Comparison of ENCODE assay signal across 17 cellular contexts in genomic region chr14:100051103-100051502, GRCh38.
"Had no signal": no experiment of that assay in that cellular context is flagged by ENCODE, and none has a peak within 500 bp of the region (broad histone marks: within the 10 kb centered on the region; RNA-seq: fewer than 3 reads in every experiment).

No MANE protein-coding gene starts in this region.

- H3K4me3 Mint-ChIP-seq: memory B cell; naive B cell; natural killer cell treated with Interleukin-12 subunit alpha and Interleukin-12 subunit beta and Interleukin-15 and Interleukin-18, amount 100 ng/mL, for 72 hours; neural crest cell; stimulated activated effector memory CD8-positive, alpha-beta T cell treated with anti-CD3 and anti-CD28 coated beads, Interleukin-12 subunit alpha, Interleukin-12 subunit beta, amount 100 ng/mL, for 72 hours; stimulated activated naive CD8-positive, alpha-beta T cell treated with anti-CD3 and anti-CD28 coated beads, Interleukin-15, Interleukin-2, amounts not matched to agents 100 ng/mL and 50 ng/mL, for 24 hours had no signal

- H3K27me3 Mint-ChIP-seq: memory B cell; naive B cell; natural killer cell treated with Interleukin-12 subunit alpha and Interleukin-12 subunit beta and Interleukin-15 and Interleukin-18, amount 100 ng/mL, for 72 hours; stimulated activated naive CD8-positive, alpha-beta T cell treated with anti-CD3 and anti-CD28 coated beads, Interleukin-15, Interleukin-2, amounts not matched to agents 100 ng/mL and 50 ng/mL, for 24 hours had no signal

- H3K27ac Mint-ChIP-seq: memory B cell; stimulated activated effector memory CD8-positive, alpha-beta T cell treated with anti-CD3 and anti-CD28 coated beads, Interleukin-12 subunit alpha, Interleukin-12 subunit beta, amount 100 ng/mL, for 72 hours had no signal

- H3K4me1 Mint-ChIP-seq: memory B cell, naive B cell had no signal

- ATAC-seq: left lobe of liver; mucosa of descending colon; natural killer cell treated with Interleukin-12 subunit alpha and Interleukin-12 subunit beta and Interleukin-15 and Interleukin-18, amount 100 ng/mL, for 72 hours; sciatic nerve; stimulated activated effector memory CD8-positive, alpha-beta T cell treated with anti-CD3 and anti-CD28 coated beads, Interleukin-12 subunit alpha, Interleukin-12 subunit beta, amount 100 ng/mL, for 72 hours had no signal

- DNase-seq: dorsolateral prefrontal cortex; effector CD4-positive, alpha-beta T cell; head of caudate nucleus; kidney; mucosa of descending colon; naive B cell; stimulated activated CD4-positive, alpha-beta T cell treated with anti-CD3 and anti-CD28 coated beads, Interleukin-12 subunit alpha, Interleukin-12 subunit beta, amount 100 ng/mL, for 4 hours; stimulated activated CD4-positive, alpha-beta T cell treated with anti-CD3 and anti-CD28 coated beads, Interleukin-1b, Interleukin-23, amount 100 ng/mL, for 48 hours; stimulated activated CD4-positive, alpha-beta T cell treated with anti-CD3 and anti-CD28 coated beads, Interleukin-4, amount 100 ng/mL, for 24 hours; upper lobe of left lung had no signal

- H3K9me3 Mint-ChIP-seq: memory B cell; naive B cell; natural killer cell treated with Interleukin-12 subunit alpha and Interleukin-12 subunit beta and Interleukin-15 and Interleukin-18, amount 100 ng/mL, for 72 hours; neural crest cell; stimulated activated effector memory CD8-positive, alpha-beta T cell treated with anti-CD3 and anti-CD28 coated beads, Interleukin-12 subunit alpha, Interleukin-12 subunit beta, amount 100 ng/mL, for 72 hours; stimulated activated naive CD8-positive, alpha-beta T cell treated with anti-CD3 and anti-CD28 coated beads, Interleukin-15, Interleukin-2, amounts not matched to agents 100 ng/mL and 50 ng/mL, for 24 hours had no signal

- H3K36me3 Mint-ChIP-seq: memory B cell; naive B cell; natural killer cell treated with Interleukin-12 subunit alpha and Interleukin-12 subunit beta and Interleukin-15 and Interleukin-18, amount 100 ng/mL, for 72 hours; stimulated activated effector memory CD8-positive, alpha-beta T cell treated with anti-CD3 and anti-CD28 coated beads, Interleukin-12 subunit alpha, Interleukin-12 subunit beta, amount 100 ng/mL, for 72 hours had no signal
